ENCODE assay signal across 17 cellular contexts in the genomic region with DNA sequence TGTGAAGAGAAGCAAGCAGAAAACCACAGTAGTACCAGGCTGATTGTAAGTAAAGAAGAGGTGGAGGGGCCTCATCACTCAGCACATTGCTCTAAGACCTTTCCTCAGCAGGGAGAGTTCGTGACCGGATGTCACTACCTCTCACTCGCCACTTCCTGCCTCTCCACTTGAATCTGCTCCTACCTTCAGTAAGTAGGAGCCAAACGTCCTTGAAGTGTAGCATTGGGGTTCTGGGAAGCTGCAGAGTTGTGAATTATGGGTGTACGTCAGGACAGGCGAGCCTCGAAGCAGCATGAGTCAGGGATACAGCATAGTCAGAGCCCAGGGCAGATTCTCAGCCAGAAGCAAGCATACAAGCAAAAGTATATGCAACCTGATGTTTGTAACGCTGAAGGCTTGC.
DNase-seq lines count a peak whose midpoint lies in the region; ATAC-seq and TF ChIP-seq lines count a peak whose summit lies in the region.
"Had no signal": no experiment of that assay in that cellular context is flagged by ENCODE, and none has a peak within 500 bp of the region (broad histone marks: within the 10 kb centered on the region; RNA-seq: fewer than 3 reads in every experiment).

No MANE protein-coding gene starts in this region.

- CTCF ChIA-PET in activated CD4-positive, alpha-beta T cell treated with anti-CD3 and anti-CD28 coated beads, Interleukin-2, amount 10 ng/mL, durations not matched to agents 7 days and 5 days (lab: Charles Lee), result no interaction called here
- CTCF ChIA-PET in activated CD4-positive, alpha-beta memory T cell treated with anti-CD3 and anti-CD28 coated beads, Interleukin-2, amount 10 ng/mL, durations not matched to agents 7 days and 5 days (lab: Charles Lee), result no interaction called here

- H3K9me3 ChIP-seq in left lung (no peaks in the 10 kb centered on the region), Peyer's patch (no peaks in the 10 kb centered on the region)
- H3K9me3 ChIP-seq: colonic mucosa, SJSA1 had no signal

- H3K4me3 ChIP-seq in left lung (no peak overlapping the region), Peyer's patch (no peak overlapping the region)
- H3K4me3 ChIP-seq: colonic mucosa, SJSA1 had no signal

- no peak overlapping the region for H3K4me3 Mint-ChIP-seq in activated CD4-positive, alpha-beta T cell treated with anti-CD3 and anti-CD28 coated beads, Interleukin-2, amount 10 ng/mL, durations not matched to agents 7 days and 5 days
- H3K4me3 Mint-ChIP-seq in activated CD4-positive, alpha-beta memory T cell treated with anti-CD3 and anti-CD28 coated beads, Interleukin-2, amount 10 ng/mL, durations not matched to agents 7 days and 5 days, result no peak overlapping the region

- DNase-seq in activated CD4-positive, alpha-beta T cell treated with anti-CD3 and anti-CD28 coated beads, Interleukin-2, amount 10 ng/mL, durations not matched to agents 7 days and 5 days, result peak; percentile 8
- DNase-seq in activated CD4-positive, alpha-beta T cell treated with anti-CD3 and anti-CD28 coated beads for 1 hour, result no peak
- DNase-seq in HCEC 1CT (peak; percentile 43), left lung (no peak), Peyer's patch (no peak), amygdala (lab: John Stamatoyannopoulos, UW) (no peak)
- DNase-seq in activated CD4-positive, alpha-beta memory T cell treated with anti-CD3 and anti-CD28 coated beads, Interleukin-2, amount 10 ng/mL, durations not matched to agents 7 days and 5 days, result peak; percentile 19
- DNase-seq: aorta, colonic mucosa, left ventricle myocardium superior, MM.1S, NCI-H2029 treated with DMSO at 0.1 percent for 48 hours, NCI-H524 treated with DMSO at 0.1 percent for 48 hours, occipital lobe had no signal

- peaks cover 14% of the 10 kb centered on the region for H3K4me1 Mint-ChIP-seq in activated CD4-positive, alpha-beta T cell treated with anti-CD3 and anti-CD28 coated beads, Interleukin-2, amount 10 ng/mL, durations not matched to agents 7 days and 5 days
- peaks cover 10% of the 10 kb centered on the region for H3K4me1 Mint-ChIP-seq in activated CD4-positive, alpha-beta memory T cell treated with anti-CD3 and anti-CD28 coated beads, Interleukin-2, amount 10 ng/mL, durations not matched to agents 7 days and 5 days

- no peaks in the 10 kb centered on the region for H3K36me3 Mint-ChIP-seq in activated CD4-positive, alpha-beta T cell treated with anti-CD3 and anti-CD28 coated beads, Interleukin-2, amount 10 ng/mL, durations not matched to agents 7 days and 5 days (ENCODE audit: low read depth)
- H3K36me3 Mint-ChIP-seq in activated CD4-positive, alpha-beta memory T cell treated with anti-CD3 and anti-CD28 coated beads, Interleukin-2, amount 10 ng/mL, durations not matched to agents 7 days and 5 days (ENCODE audit: low read depth), result no peaks in the 10 kb centered on the region

- peak; percentile 75 for ATAC-seq in left lung
- no peak for ATAC-seq in HG02885 (IDR thresholded peaks at IDR 0.05; ENCODE audit: poor library complexity, unreplicated experiment)
- ATAC-seq: left ventricle myocardium superior, sciatic nerve had no signal

- POLR2A ChIA-PET in activated CD4-positive, alpha-beta T cell treated with anti-CD3 and anti-CD28 coated beads, Interleukin-2, amount 10 ng/mL, durations not matched to agents 7 days and 5 days (lab: Charles Lee), result no interaction called here
- POLR2A ChIA-PET in activated CD4-positive, alpha-beta memory T cell treated with anti-CD3 and anti-CD28 coated beads, Interleukin-2, amount 10 ng/mL, durations not matched to agents 7 days and 5 days (lab: Charles Lee), result no interaction called here

- H3K36me3 ChIP-seq in left lung, result no peaks in the 10 kb centered on the region
- no peaks in the 10 kb centered on the region for H3K36me3 ChIP-seq in Peyer's patch
- H3K36me3 ChIP-seq: colonic mucosa, SJSA1 had no signal

- TF ChIP-seq CTCF in left lung (IDR thresholded peaks at IDR 0.05) (no peak), Peyer's patch (IDR thresholded peaks at IDR 0.05) (no peak)

- peaks cover 7% of the 10 kb centered on the region for H3K27me3 Mint-ChIP-seq in activated CD4-positive, alpha-beta T cell treated with anti-CD3 and anti-CD28 coated beads, Interleukin-2, amount 10 ng/mL, durations not matched to agents 7 days and 5 days
- H3K27me3 Mint-ChIP-seq in activated CD4-positive, alpha-beta memory T cell treated with anti-CD3 and anti-CD28 coated beads, Interleukin-2, amount 10 ng/mL, durations not matched to agents 7 days and 5 days, result peaks cover 2% of the 10 kb centered on the region

- no peak for TF ChIP-seq POLR2A in Peyer's patch (IDR thresholded peaks at IDR 0.05)

- intact Hi-C loops in left lung (cut with DNase I), result no loop called here

- peaks cover 0 to 28% of the 10 kb centered on the region in 2 donors for H3K4me1 ChIP-seq in left lung
- H3K4me1 ChIP-seq in Peyer's patch, result no peaks in the 10 kb centered on the region
- H3K4me1 ChIP-seq: colonic mucosa, SJSA1 had no signal

- peaks cover under 1% of the 10 kb centered on the region for H3K9me3 Mint-ChIP-seq in activated CD4-positive, alpha-beta T cell treated with anti-CD3 and anti-CD28 coated beads, Interleukin-2, amount 10 ng/mL, durations not matched to agents 7 days and 5 days
- no peaks in the 10 kb centered on the region for H3K9me3 Mint-ChIP-seq in activated CD4-positive, alpha-beta memory T cell treated with anti-CD3 and anti-CD28 coated beads, Interleukin-2, amount 10 ng/mL, durations not matched to agents 7 days and 5 days

- H3K27ac Mint-ChIP-seq in activated CD4-positive, alpha-beta T cell treated with anti-CD3 and anti-CD28 coated beads, Interleukin-2, amount 10 ng/mL, durations not matched to agents 7 days and 5 days, result no peak overlapping the region
- peak overlapping the region; percentile 24 for H3K27ac Mint-ChIP-seq in activated CD4-positive, alpha-beta memory T cell treated with anti-CD3 and anti-CD28 coated beads, Interleukin-2, amount 10 ng/mL, durations not matched to agents 7 days and 5 days

- no peaks in the 10 kb centered on the region for H3K27me3 ChIP-seq in left lung
- no peaks in the 10 kb centered on the region for H3K27me3 ChIP-seq in Peyer's patch
- H3K27me3 ChIP-seq: colonic mucosa, SJSA1 had no signal

- H3K27ac ChIP-seq in left lung, result no peak overlapping the region
- no peak overlapping the region for H3K27ac ChIP-seq in Peyer's patch
- H3K27ac ChIP-seq: colonic mucosa, SJSA1 had no signal

Comparison
In these comparisons a context has a peak if more than half of its experiments do, and no peak if none do; other contexts are left out.
1. DNase-seq: peak in activated CD4-positive, alpha-beta T cell treated with anti-CD3 and anti-CD28 coated beads, Interleukin-2, amount 10 ng/mL, durations not matched to agents 7 days and 5 days (single experiment), HCEC 1CT (single experiment) and activated CD4-positive, alpha-beta memory T cell treated with anti-CD3 and anti-CD28 coated beads, Interleukin-2, amount 10 ng/mL, durations not matched to agents 7 days and 5 days (single experiment); none in activated CD4-positive, alpha-beta T cell treated with anti-CD3 and anti-CD28 coated beads for 1 hour (single experiment), left lung (0 of 2), Peyer's patch (0 of 3) and amygdala (0 of 56).